Comparison of ENCODE assay signal across 23 cellular contexts in the genomic region with DNA sequence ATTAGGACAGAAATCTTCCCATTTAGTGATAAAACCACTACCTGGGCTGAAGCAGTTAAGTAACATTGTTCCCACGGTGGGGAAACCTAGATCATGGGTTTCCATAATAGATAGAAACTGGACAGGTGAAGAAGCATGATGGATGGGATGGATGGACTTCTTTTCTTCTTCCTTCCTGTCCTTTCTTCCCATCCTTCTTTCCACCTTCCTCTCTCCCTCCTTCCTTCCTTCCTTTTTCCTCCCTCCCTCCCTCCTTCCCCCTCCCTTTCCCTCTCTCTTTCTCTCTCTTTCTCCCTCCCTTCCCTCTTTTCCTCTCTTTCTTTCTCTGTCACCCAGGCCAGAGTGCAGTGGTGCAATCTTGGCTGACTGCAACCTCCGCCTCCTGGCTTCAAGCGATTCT.
"Had no signal": no experiment of that assay in that cellular context is flagged by ENCODE, and none has a peak within 500 bp of the region (broad histone marks: within the 10 kb centered on the region; RNA-seq: fewer than 3 reads in every experiment).

No MANE protein-coding gene starts in this region.

- H3K9me3 ChIP-seq: SJCRH30 had no signal

- DNase-seq: KBM-7, MV-4-11, NCI-H1048, NCI-H1105, NCI-H1417, NCI-H1436 treated with DMSO at 0.1 percent for 48 hours, NCI-H1694 treated with DMSO at 0.1 percent for 48 hours, NCI-H1930, NCI-H2081, NCI-H2171, NCI-H226, NCI-H446, NCI-H510A, NCI-H524 treated with DMSO at 0.1 percent for 48 hours, NCI-H69, NCI-H774, SHP77 treated with DMSO at 0.1 percent for 48 hours, SJCRH30 had no signal

- H3K27ac ChIP-seq: HL-60, SJCRH30 had no signal

- FAIRE-seq: HTR-8/SVneo had no signal

- H3K4me3 ChIP-seq: SJCRH30 had no signal

- ATAC-seq: Panc1, Right ventricle myocardium inferior had no signal

- H3K27me3 Mint-ChIP-seq: IgD-negative memory B cell had no signal

- H3K36me3 Mint-ChIP-seq: IgD-negative memory B cell had no signal

- H3K27me3 ChIP-seq: SJCRH30 had no signal

- H3K4me1 ChIP-seq: SJCRH30 had no signal

- H3K9me3 Mint-ChIP-seq: IgD-negative memory B cell had no signal
